In genomic region chr12:52691765-52692150, GRCh38 we compare ENCODE assay signal across 18 cellular contexts. TPM values are rescaled to one million over a fixed set of nuclear protein-coding genes. Genes with fewer than 3 reads are reported as not detected.
DNase-seq lines count a peak whose midpoint lies in the region; ATAC-seq and TF ChIP-seq lines count a peak whose summit lies in the region.
"Had no signal": no experiment of that assay in that cellular context is flagged by ENCODE, and none has a peak within 500 bp of the region (broad histone marks: within the 10 kb centered on the region; RNA-seq: fewer than 3 reads in every experiment).

No MANE protein-coding gene starts in this region.

- TF ChIP-seq CTCF in vagina (IDR thresholded peaks at IDR 0.05) (no peak), foreskin keratinocyte (conservative IDR thresholded peaks at IDR 0.05) (no peak)

- DNase-seq in activated naive CD4-positive, alpha-beta T cell (lab: John Stamatoyannopoulos, UW), result no peak
- no peak for DNase-seq in T-cell
- no peak for DNase-seq in memory B cell (ENCODE audit: low spot score in 2 of 2)
- DNase-seq in vagina (ENCODE audit: extremely low spot score in 2 of 2), result no peak
- DNase-seq in foreskin keratinocyte, result no peak
- DNase-seq: AML-193, foreskin fibroblast, midbrain, NCI-H2029 treated with DMSO at 0.1 percent for 48 hours, PC-9 had no signal

- no peaks in the 10 kb centered on the region for H3K9me3 Mint-ChIP-seq in activated naive CD4-positive, alpha-beta T cell treated with anti-CD3 and anti-CD28 coated beads, Interleukin-2, amount 50 U/mL, for 24 hours
- H3K9me3 Mint-ChIP-seq in T-cell (no peaks in the 10 kb centered on the region), memory B cell (no peaks in the 10 kb centered on the region)
- H3K9me3 Mint-ChIP-seq: activated CD4-positive, alpha-beta memory T cell treated with anti-CD3 and anti-CD28 coated beads for 36 hours; activated T-helper 2 cell treated with anti-CD3 and anti-CD28 coated beads, Interferon-gamma antibody, Interleukin-2, Interleukin-4, amounts not matched to agents 10 μg/mL and 5 μg/mL and 100 μg/mL, durations not matched to agents 14 hours and 24 hours and 36 hours had no signal

- no peak overlapping the region for H3K4me3 ChIP-seq in vagina
- H3K4me3 ChIP-seq: PC-9 had no signal

- H3K27ac ChIP-seq in vagina (no peak overlapping the region), foreskin keratinocyte (no peak overlapping the region)
- H3K27ac ChIP-seq: ascending aorta, PC-9 had no signal

- peaks cover 57% of the 10 kb centered on the region for H3K4me1 Mint-ChIP-seq in activated naive CD4-positive, alpha-beta T cell treated with anti-CD3 and anti-CD28 coated beads, Interleukin-2, amount 50 U/mL, for 24 hours
- peaks cover 45 to 53% (median 47%) of the 10 kb centered on the region in 3 donors for H3K4me1 Mint-ChIP-seq in T-cell
- peaks cover 10% of the 10 kb centered on the region for H3K4me1 Mint-ChIP-seq in memory B cell

- no peaks in the 10 kb centered on the region for H3K27me3 Mint-ChIP-seq in activated naive CD4-positive, alpha-beta T cell treated with anti-CD3 and anti-CD28 coated beads, Interleukin-2, amount 50 U/mL, for 24 hours
- H3K27me3 Mint-ChIP-seq in T-cell, result peaks cover 0 to 16% of the 10 kb centered on the region in 2 donors
- H3K27me3 Mint-ChIP-seq in memory B cell, result peaks cover 26% of the 10 kb centered on the region
- H3K27me3 Mint-ChIP-seq: activated CD4-positive, alpha-beta memory T cell treated with anti-CD3 and anti-CD28 coated beads for 36 hours had no signal

- CTCF ChIA-PET in T-cell (lab: Charles Lee), result no interaction called here

- no peaks in the 10 kb centered on the region for H3K9me3 ChIP-seq in vagina
- H3K9me3 ChIP-seq: ascending aorta had no signal

- POLR2A ChIA-PET in T-cell (lab: Charles Lee), result no interaction called here

- intact Hi-C loops in vagina (cut with DNase I), result no loop called here

- H3K4me1 ChIP-seq in vagina (peaks cover 11% of the 10 kb centered on the region), foreskin keratinocyte (peaks cover 11% of the 10 kb centered on the region)

- peak overlapping the region; percentile 84 for H3K4me3 Mint-ChIP-seq in activated naive CD4-positive, alpha-beta T cell treated with anti-CD3 and anti-CD28 coated beads, Interleukin-2, amount 50 U/mL, for 24 hours
- H3K4me3 Mint-ChIP-seq in T-cell, result peak overlapping the region; percentile 86 to 89 (median 89)
- H3K4me3 Mint-ChIP-seq in memory B cell, result peak overlapping the region; percentile 82

- ATAC-seq in T-cell (replicated peaks in 1 of 4) (peak in 1 of 4 experiments; percentile 5), memory B cell (ENCODE audit: low read depth) (no peak), foreskin keratinocyte (no peak), HG02759 (IDR thresholded peaks at IDR 0.05; ENCODE audit: unreplicated experiment) (no peak)

- no peaks in the 10 kb centered on the region for H3K36me3 Mint-ChIP-seq in activated naive CD4-positive, alpha-beta T cell treated with anti-CD3 and anti-CD28 coated beads, Interleukin-2, amount 50 U/mL, for 24 hours
- H3K36me3 Mint-ChIP-seq in T-cell (no peaks in the 10 kb centered on the region), memory B cell (no peaks in the 10 kb centered on the region)
- H3K36me3 Mint-ChIP-seq: activated CD4-positive, alpha-beta memory T cell treated with anti-CD3 and anti-CD28 coated beads for 36 hours had no signal

- H3K27ac Mint-ChIP-seq in activated naive CD4-positive, alpha-beta T cell treated with anti-CD3 and anti-CD28 coated beads, Interleukin-2, amount 50 U/mL, for 24 hours, result peak overlapping the region; percentile 73
- H3K27ac Mint-ChIP-seq in T-cell, result peak overlapping the region; percentile 89 to 90
- H3K27ac Mint-ChIP-seq in memory B cell, result no peak overlapping the region
- H3K27ac Mint-ChIP-seq: activated CD4-positive, alpha-beta memory T cell treated with anti-CD3 and anti-CD28 coated beads for 36 hours; activated T-helper 2 cell treated with anti-CD3 and anti-CD28 coated beads, Interferon-gamma antibody, Interleukin-2, Interleukin-4, amounts not matched to agents 10 μg/mL and 5 μg/mL and 100 μg/mL, durations not matched to agents 14 hours and 24 hours and 36 hours had no signal

- no peaks in the 10 kb centered on the region for H3K27me3 ChIP-seq in vagina
- H3K27me3 ChIP-seq in foreskin keratinocyte, result peaks cover 59% of the 10 kb centered on the region
- H3K27me3 ChIP-seq: ascending aorta had no signal

- no peak for TF ChIP-seq POLR2A in vagina (IDR thresholded peaks at IDR 0.05)

- H3K36me3 ChIP-seq in vagina, result no peaks in the 10 kb centered on the region
- H3K36me3 ChIP-seq: ascending aorta had no signal

RNA-seq across cellular contexts. Expression of gene KRT1, which starts 11.6 kb away (rescaled TPM):
- 10 to 100 TPM in 2 of 5 donors, 1 to 10 TPM in 2, under 1 TPM in 1; 0.19 to 57.7 (median 10.0) TPM for total RNA-seq in T-cell
- total RNA-seq in vagina, result 886 TPM
- total RNA-seq in foreskin keratinocyte, result 0.71 and 1.0 TPM in 2 replicates
- polyA plus RNA-seq in foreskin keratinocyte, result 0.47 and 0.56 TPM in 2 replicates
- total RNA-seq: activated CD4-positive, alpha-beta memory T cell treated with anti-CD3 and anti-CD28 coated beads for 36 hours; ascending aorta; osteoblast; PC-9; SK-MEL-5 had no signal

RNA-seq across cellular contexts. Expression of gene KRT77, which starts 11.6 kb away (rescaled TPM):
- total RNA-seq in T-cell (not detected), vagina (2.5 TPM), foreskin keratinocyte (0.03 TPM in 1 of 2 replicates, not detected in the other)
- polyA plus RNA-seq in foreskin keratinocyte, result 0.01 TPM in 1 of 2 replicates, not detected in the other
- total RNA-seq: activated CD4-positive, alpha-beta memory T cell treated with anti-CD3 and anti-CD28 coated beads for 36 hours; activated T-helper 2 cell treated with anti-CD3 and anti-CD28 coated beads, Interferon-gamma antibody, Interleukin-2, Interleukin-4, amounts not matched to agents 10 μg/mL and 5 μg/mL and 100 μg/mL, durations not matched to agents 14 hours and 24 hours and 36 hours; ascending aorta; left cardiac atrium; osteoblast; PC-9; SK-MEL-5 had no signal

RNA-seq across cellular contexts. Expression of gene KRT2, which starts 39.7 kb away (rescaled TPM):
- total RNA-seq in T-cell (1 to 10 TPM in 2 of 5 donors, under 1 TPM in 3; 0.13 to 2.6 (median 0.82) TPM), vagina (2.0 TPM), foreskin keratinocyte (not detected in 2 replicates)
- polyA plus RNA-seq in foreskin keratinocyte, result not detected in 2 replicates
- total RNA-seq: activated CD4-positive, alpha-beta memory T cell treated with anti-CD3 and anti-CD28 coated beads for 36 hours; activated T-helper 2 cell treated with anti-CD3 and anti-CD28 coated beads, Interferon-gamma antibody, Interleukin-2, Interleukin-4, amounts not matched to agents 10 μg/mL and 5 μg/mL and 100 μg/mL, durations not matched to agents 14 hours and 24 hours and 36 hours; ascending aorta; left cardiac atrium; osteoblast; PC-9; SK-MEL-5 had no signal

Comparison
In these comparisons a context has a peak if more than half of its experiments do, and no peak if none do; other contexts are left out.
1. RNA of gene KRT1, which starts 11.6 kb away (total RNA-seq): 886 TPM in vagina (single experiment); 0.19 to 57.7 TPM in T-cell and 0.71 to 1.0 TPM in foreskin keratinocyte; every median in the first group is over 10 times any median in the second.
2. Peak in every context shown above with its lines, with median percentiles within 50 percentile points of each other: H3K4me3 Mint-ChIP-seq.